ENCODE assay signal across 14 cellular contexts in genomic region chr5:156482816-156483215, GRCh38.
DNase-seq lines count a peak whose midpoint lies in the region; ATAC-seq and TF ChIP-seq lines count a peak whose summit lies in the region.
"Had no signal": no experiment of that assay in that cellular context is flagged by ENCODE, and none has a peak within 500 bp of the region (broad histone marks: within the 10 kb centered on the region; RNA-seq: fewer than 3 reads in every experiment).

No MANE protein-coding gene starts in this region.

- TF ChIP-seq POLR2A in gastroesophageal sphincter (IDR thresholded peaks at IDR 0.05), result no peak

- TF ChIP-seq CTCF in AG10803 (conservative IDR thresholded peaks at IDR 0.05; ENCODE audit: low read length) (peak; percentile 24; the same call in 1 of the 2 replicates), gastroesophageal sphincter (IDR thresholded peaks at IDR 0.05) (no peak)

- H3K4me1 ChIP-seq in SJCRH30 (peaks cover 49% of the 10 kb centered on the region), gastroesophageal sphincter (peaks cover 0 to 24% (median 0%) of the 10 kb centered on the region in 3 donors)
- H3K4me1 ChIP-seq: HAP-1 had no signal

- no peak for TF ChIP-seq EP300 in gastroesophageal sphincter (IDR thresholded peaks at IDR 0.05)

- H3K4me3 ChIP-seq in AG10803 (ENCODE audit: low read length) (no peak overlapping the region), SJCRH30 (no peak overlapping the region), gastroesophageal sphincter (no peak overlapping the region)
- H3K4me3 ChIP-seq: BLaER1, HAP-1 had no signal

- peak; percentile 13 for ATAC-seq in gastroesophageal sphincter
- ATAC-seq in GM21381 (IDR thresholded peaks at IDR 0.05; ENCODE audit: unreplicated experiment), result no peak

- no peaks in the 10 kb centered on the region for H3K27me3 ChIP-seq in SJCRH30
- H3K27me3 ChIP-seq in gastroesophageal sphincter, result no peaks in the 10 kb centered on the region
- H3K27me3 ChIP-seq: BLaER1 had no signal

- H3K27ac ChIP-seq in SJCRH30 (peak overlapping the region; percentile 93), gastroesophageal sphincter (no peak overlapping the region)
- H3K27ac ChIP-seq: 22Rv1, BLaER1 had no signal

- no peaks in the 10 kb centered on the region for H3K9me3 ChIP-seq in SJCRH30 (replicated peaks)
- peaks cover 0 to 6% (median 0%) of the 10 kb centered on the region in 3 donors for H3K9me3 ChIP-seq in gastroesophageal sphincter
- H3K9me3 ChIP-seq: HAP-1 had no signal

- no peaks in the 10 kb centered on the region for H3K36me3 ChIP-seq in SJCRH30
- peaks cover 0 to 4% of the 10 kb centered on the region in 2 donors for H3K36me3 ChIP-seq in gastroesophageal sphincter
- H3K36me3 ChIP-seq: BLaER1, HAP-1 had no signal

- DNase-seq in DMS 273 (lab: John Stamatoyannopoulos, UW; ENCODE audit: unreplicated experiment), result peak; percentile 61
- no peak for DNase-seq in DMS 273 treated with DMSO at 0.1 percent for 48 hours (lab: John Stamatoyannopoulos, UW)
- peak; percentile 56 for DNase-seq in AG10803 (ENCODE audit: low read depth)
- peak; percentile 22 to 54 for DNase-seq in SJCRH30
- no peak for DNase-seq in NCI-H1105 (lab: John Stamatoyannopoulos, UW)
- no peak for DNase-seq in GF-D8 (lab: John Stamatoyannopoulos, UW)
- DNase-seq: AML-193; CD4-positive, CD25-positive, alpha-beta regulatory T cell; DMS79 had no signal

Comparison
In these comparisons a context has a peak if more than half of its experiments do, and no peak if none do; other contexts are left out.
1. DNase-seq: peak in DMS 273 (single experiment), AG10803 (single experiment) and SJCRH30 (2 of 2); none in DMS 273 treated with DMSO at 0.1 percent for 48 hours (single experiment), NCI-H1105 (single experiment) and GF-D8 (single experiment).